Comparison of ENCODE assay signal across 24 cellular contexts in the genomic region with DNA sequence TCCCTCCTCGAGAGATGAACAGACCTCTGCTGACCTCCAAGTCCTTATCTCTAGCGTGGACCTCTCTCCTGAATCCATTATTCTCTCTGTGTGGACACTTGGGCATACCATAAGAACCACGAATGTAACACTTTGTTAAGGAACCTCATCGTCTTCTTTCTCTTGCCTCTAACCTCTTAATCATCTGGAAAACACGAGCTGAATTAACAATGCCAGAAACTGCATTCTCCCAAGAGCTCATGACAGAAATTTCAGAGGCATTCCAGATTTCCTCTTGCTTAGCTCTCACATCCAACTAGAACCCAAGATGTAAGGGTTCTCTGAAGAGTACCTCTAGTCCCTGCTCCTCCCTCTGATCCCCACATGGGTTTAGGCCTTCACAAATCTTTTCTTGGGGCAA.
"Had no signal": no experiment of that assay in that cellular context is flagged by ENCODE, and none has a peak within 500 bp of the region (broad histone marks: within the 10 kb centered on the region; RNA-seq: fewer than 3 reads in every experiment).

No MANE protein-coding gene starts in this region.

- H3K36me3 Mint-ChIP-seq: activated naive CD8-positive, alpha-beta T cell treated with anti-CD3 and anti-CD28 coated beads for 36 hours; brain; natural killer cell had no signal

- H3K4me1 ChIP-seq: prostate gland had no signal

- DNase-seq: activated CD4-positive, alpha-beta T cell treated with anti-CD3 and anti-CD28 coated beads, Interleukin-2, amount 50 U/mL, for 1 hour; activated CD4-positive, CD25-positive, alpha-beta regulatory T cell treated with anti-CD3 and anti-CD28 coated beads, Interleukin-2, amount 50 U/mL, for 72 hours; activated naive CD4-positive, alpha-beta T cell treated with Interleukin-2 at 50 U/mL for 16 hours; activated naive CD8-positive, alpha-beta T cell treated with anti-CD3 and anti-CD28 coated beads for 36 hours; activated T-cell treated with anti-CD3 and anti-CD28 coated beads, Interleukin-2, amount 50 U/mL, for 24 hours; effector CD4-positive, alpha-beta T cell; erythroblast; hippocampal formation; left lung; midbrain; natural killer cell; ovary; stimulated activated CD4-positive, alpha-beta T cell treated with anti-CD3 and anti-CD28 coated beads, Interleukin-4, amount 100 ng/mL, for 24 hours; T-helper 1 cell; tibial artery; WERI-Rb-1 had no signal

- FAIRE-seq: endometrium, frontal cortex, TTC549 had no signal

- H3K9me3 ChIP-seq: left lung, ovary, prostate gland, tibial artery had no signal

- H3K9me3 Mint-ChIP-seq: activated naive CD8-positive, alpha-beta T cell treated with anti-CD3 and anti-CD28 coated beads for 36 hours; activated T-cell treated with anti-CD3 and anti-CD28 coated beads, Interleukin-2, amount 50 U/mL, for 24 hours; dendritic cell treated with granulocyte-macrophage colony-stimulating factor and Interleukin-4, amounts not matched to agents 40 ng/mL and 50 ng/mL, for 4 days; natural killer cell; stimulated activated naive CD8-positive, alpha-beta T cell treated with anti-CD3 and anti-CD28 coated beads, Interleukin-15, Interleukin-2, amounts not matched to agents 100 ng/mL and 50 ng/mL, for 24 hours had no signal

- H3K27ac ChIP-seq: left lung, ovary, prostate gland, tibial artery, WERI-Rb-1 had no signal

- H3K27ac Mint-ChIP-seq: activated naive CD8-positive, alpha-beta T cell treated with anti-CD3 and anti-CD28 coated beads for 36 hours; activated T-cell treated with anti-CD3 and anti-CD28 coated beads, Interleukin-2, amount 50 U/mL, for 24 hours; brain; dendritic cell treated with granulocyte-macrophage colony-stimulating factor and Interleukin-4, amounts not matched to agents 40 ng/mL and 50 ng/mL, for 4 days; natural killer cell; stimulated activated naive CD8-positive, alpha-beta T cell treated with anti-CD3 and anti-CD28 coated beads, Interleukin-15, Interleukin-2, amounts not matched to agents 100 ng/mL and 50 ng/mL, for 24 hours had no signal

- H3K4me3 ChIP-seq: left lung, lung, ovary, prostate gland, tibial artery had no signal

- ATAC-seq: left lung, natural killer cell had no signal

- H3K36me3 ChIP-seq: left lung, ovary, prostate gland, tibial artery, WERI-Rb-1 had no signal

- H3K27me3 ChIP-seq: ovary had no signal

- H3K4me3 Mint-ChIP-seq: activated naive CD8-positive, alpha-beta T cell treated with anti-CD3 and anti-CD28 coated beads for 36 hours; activated T-cell treated with anti-CD3 and anti-CD28 coated beads, Interleukin-2, amount 50 U/mL, for 24 hours; dendritic cell treated with granulocyte-macrophage colony-stimulating factor and Interleukin-4, amounts not matched to agents 40 ng/mL and 50 ng/mL, for 4 days; natural killer cell; stimulated activated naive CD8-positive, alpha-beta T cell treated with anti-CD3 and anti-CD28 coated beads, Interleukin-15, Interleukin-2, amounts not matched to agents 100 ng/mL and 50 ng/mL, for 24 hours had no signal
